ENCODE assay signal across 2 cellular contexts in the genomic region with DNA sequence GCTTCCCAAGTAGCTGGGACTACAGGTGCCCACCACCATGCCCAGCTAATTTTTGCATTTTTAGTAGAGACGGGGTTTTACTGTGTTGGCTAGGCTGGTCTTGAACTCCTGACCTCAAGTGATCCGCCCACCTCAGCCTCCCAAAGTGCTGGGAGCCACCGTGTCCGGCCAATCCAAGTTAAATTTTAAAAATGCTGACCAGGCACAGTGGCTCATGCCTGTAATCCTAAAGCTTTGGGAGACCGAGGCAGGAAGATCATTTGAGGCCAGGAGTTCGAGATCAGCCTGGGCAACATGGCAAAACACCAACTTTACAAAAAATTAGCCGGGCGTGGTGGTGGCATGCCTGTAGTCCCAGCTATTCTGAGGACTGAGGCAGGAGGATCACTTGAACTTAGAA.
A peak's percentile ranks its signal among the peaks of the same experiment; 100 is the strongest.
TF ChIP-seq lines count a peak whose summit lies in the region.

No MANE protein-coding gene starts in this region.

TF ChIP-seq in A549, 52 proteins besides CTCF, POLR2A, EP300 and RAD21:
- peak; percentile 82 for TF ChIP-seq MAFK (IDR thresholded peaks at IDR 0.05; ENCODE audit: partially characterized antibody)

TF ChIP-seq in IMR-90, 13 proteins besides CTCF, POLR2A, EP300 and RAD21:
- TF ChIP-seq MAFK (IDR thresholded peaks at IDR 0.05; ENCODE audit: low read depth, low read length): peak; percentile 39; the same call in 1 of the 2 replicates
